23 cellular contexts compared by ENCODE assay signal in genomic region chr6:168345896-168346754, GRCh38. TPM values are rescaled to one million over a fixed set of nuclear protein-coding genes. Genes with fewer than 3 reads are reported as not detected.
"Had no signal": no experiment of that assay in that cellular context is flagged by ENCODE, and none has a peak within 500 bp of the region (broad histone marks: within the 10 kb centered on the region; RNA-seq: fewer than 3 reads in every experiment).

No MANE protein-coding gene starts in this region.

- H3K27ac ChIP-seq: dorsolateral prefrontal cortex, heart left ventricle, left lung, lower lobe of right lung, right atrium auricular region, tibial nerve, upper lobe of right lung, vagina had no signal

- H3K36me3 Mint-ChIP-seq: mesothelial cell of epicardium; natural killer cell treated with Interleukin-12 subunit alpha and Interleukin-12 subunit beta and Interleukin-15 and Interleukin-18, amount 100 ng/mL, for 72 hours; stimulated activated effector memory CD8-positive, alpha-beta T cell treated with anti-CD3 and anti-CD28 coated beads, Interleukin-12 subunit alpha, Interleukin-12 subunit beta, amount 100 ng/mL, for 72 hours had no signal

- H3K4me3 ChIP-seq: dorsolateral prefrontal cortex, heart left ventricle, left lung, lower lobe of right lung, right atrium auricular region, tibial nerve, upper lobe of right lung, vagina had no signal

- DNase-seq: cortex of kidney; dorsolateral prefrontal cortex; effector CD8-positive, alpha-beta T cell; heart left ventricle; hippocampal formation; kidney glomerular epithelial cell; lower lobe of right lung; stimulated activated CD4-positive, alpha-beta T cell treated with anti-CD3 and anti-CD28 coated beads, Interleukin-4, amount 100 ng/mL, for 1 hour; stimulated activated CD8-positive, alpha-beta memory T cell treated with anti-CD3 and anti-CD28 coated beads, Interleukin-4, amount 100 ng/mL, for 48 hours; stimulated activated naive CD8-positive, alpha-beta T cell treated with anti-CD3 and anti-CD28 coated beads, Interleukin-15, Interleukin-2, amounts not matched to agents 100 U/mL and 50 U/mL, for 24 hours; upper lobe of right lung had no signal

- H3K27me3 ChIP-seq: right atrium auricular region, vagina had no signal

- H3K4me1 ChIP-seq: heart left ventricle, left lung, lower lobe of right lung, right atrium auricular region, tibial nerve, upper lobe of right lung, vagina had no signal

- H3K4me3 Mint-ChIP-seq: memory B cell; mesothelial cell of epicardium; natural killer cell treated with Interleukin-12 subunit alpha and Interleukin-12 subunit beta and Interleukin-15 and Interleukin-18, amount 100 ng/mL, for 72 hours; stimulated activated effector memory CD8-positive, alpha-beta T cell treated with anti-CD3 and anti-CD28 coated beads, Interleukin-12 subunit alpha, Interleukin-12 subunit beta, amount 100 ng/mL, for 72 hours had no signal

- H3K36me3 ChIP-seq: heart left ventricle, left lung, lower lobe of right lung, right atrium auricular region, tibial nerve, upper lobe of right lung, vagina had no signal

- H3K9me3 Mint-ChIP-seq: natural killer cell treated with Interleukin-12 subunit alpha and Interleukin-12 subunit beta and Interleukin-15 and Interleukin-18, amount 100 ng/mL, for 72 hours; stimulated activated effector memory CD8-positive, alpha-beta T cell treated with anti-CD3 and anti-CD28 coated beads, Interleukin-12 subunit alpha, Interleukin-12 subunit beta, amount 100 ng/mL, for 72 hours had no signal

- H3K4me1 Mint-ChIP-seq: memory B cell; stimulated activated effector memory CD8-positive, alpha-beta T cell treated with anti-CD3 and anti-CD28 coated beads, Interleukin-12 subunit alpha, Interleukin-12 subunit beta, amount 100 ng/mL, for 72 hours had no signal

- H3K27ac Mint-ChIP-seq: memory B cell; mesothelial cell of epicardium; natural killer cell treated with Interleukin-12 subunit alpha and Interleukin-12 subunit beta and Interleukin-15 and Interleukin-18, amount 100 ng/mL, for 72 hours; stimulated activated effector memory CD8-positive, alpha-beta T cell treated with anti-CD3 and anti-CD28 coated beads, Interleukin-12 subunit alpha, Interleukin-12 subunit beta, amount 100 ng/mL, for 72 hours had no signal

- ATAC-seq: esophagus mucosa; heart left ventricle; left lung; lower lobe of right lung; natural killer cell treated with Interleukin-12 subunit alpha and Interleukin-12 subunit beta and Interleukin-15 and Interleukin-18, amount 100 ng/mL, for 72 hours; stimulated activated effector memory CD8-positive, alpha-beta T cell treated with anti-CD3 and anti-CD28 coated beads, Interleukin-12 subunit alpha, Interleukin-12 subunit beta, amount 100 ng/mL, for 72 hours; stimulated activated naive CD8-positive, alpha-beta T cell treated with anti-CD3 and anti-CD28 coated beads, Interleukin-15, Interleukin-2, amounts not matched to agents 100 U/mL and 50 U/mL, for 24 hours; upper lobe of right lung had no signal

- H3K9me3 ChIP-seq: left lung, lower lobe of right lung, tibial nerve, upper lobe of right lung, vagina had no signal

RNA-seq across cellular contexts. Expression of gene DACT2, which starts 26.5 kb away (rescaled TPM):
- total RNA-seq: fibroblast of lung; glomerular endothelial cell; natural killer cell treated with Interleukin-12 subunit alpha and Interleukin-12 subunit beta and Interleukin-15 and Interleukin-18, amount 100 ng/mL, for 72 hours; osteoblast had no signal
- polyA plus RNA-seq: fibroblast of lung had no signal
